Comparison of ENCODE assay signal across 11 cellular contexts in genomic region chr7:117875566-117875965, GRCh38. TPM values are rescaled to one million over a fixed set of nuclear protein-coding genes. Genes with fewer than 3 reads are reported as not detected.
DNase-seq lines count a peak whose midpoint lies in the region; ATAC-seq and TF ChIP-seq lines count a peak whose summit lies in the region.
"Had no signal": no experiment of that assay in that cellular context is flagged by ENCODE, and none has a peak within 500 bp of the region (broad histone marks: within the 10 kb centered on the region; RNA-seq: fewer than 3 reads in every experiment).

No MANE protein-coding gene starts in this region.

- peaks cover 17% of the 10 kb centered on the region for H3K4me1 Mint-ChIP-seq in chondrocyte (ENCODE audit: low read depth)
- peaks cover 37% of the 10 kb centered on the region for H3K4me1 Mint-ChIP-seq in nephron
- peaks cover 16% of the 10 kb centered on the region for H3K4me1 Mint-ChIP-seq in stimulated activated memory B cell treated with anti-CD40 and anti-IgM and Interleukin-4, amounts not matched to agents 10 μg/mL and 1 μg/mL and 100 μg/mL, for 72 hours

- H3K27ac Mint-ChIP-seq in chondrocyte (ENCODE audit: unreplicated experiment) (no peak overlapping the region), nephron (peak overlapping the region in 2 of 3 experiments; percentile 68 to 78)
- no peak overlapping the region for H3K27ac Mint-ChIP-seq in stimulated activated memory B cell treated with anti-CD40 and anti-IgM and Interleukin-4, amounts not matched to agents 10 μg/mL and 1 μg/mL and 100 μg/mL, for 72 hours
- H3K27ac Mint-ChIP-seq: activated CD8-positive, alpha-beta T cell treated with anti-CD3 and anti-CD28 coated beads, Interleukin-2, amount 10 ng/mL, durations not matched to agents 7 days and 5 days had no signal

- H3K27me3 Mint-ChIP-seq in chondrocyte (ENCODE audit: low read depth), result peaks cover 19% of the 10 kb centered on the region
- H3K27me3 Mint-ChIP-seq in nephron (ENCODE audit: low read depth), result peaks cover 52% of the 10 kb centered on the region
- H3K27me3 Mint-ChIP-seq in stimulated activated memory B cell treated with anti-CD40 and anti-IgM and Interleukin-4, amounts not matched to agents 10 μg/mL and 1 μg/mL and 100 μg/mL, for 72 hours, result peaks cover 36% of the 10 kb centered on the region

- H3K36me3 Mint-ChIP-seq in chondrocyte (ENCODE audit: low read depth) (no peaks in the 10 kb centered on the region), nephron (ENCODE audit: low read depth) (no peaks in the 10 kb centered on the region)
- H3K36me3 Mint-ChIP-seq in stimulated activated memory B cell treated with anti-CD40 and anti-IgM and Interleukin-4, amounts not matched to agents 10 μg/mL and 1 μg/mL and 100 μg/mL, for 72 hours, result no peaks in the 10 kb centered on the region

- H3K9me3 Mint-ChIP-seq in chondrocyte (ENCODE audit: low read depth) (no peaks in the 10 kb centered on the region), nephron (no peaks in the 10 kb centered on the region)
- peaks cover 2% of the 10 kb centered on the region for H3K9me3 Mint-ChIP-seq in stimulated activated memory B cell treated with anti-CD40 and anti-IgM and Interleukin-4, amounts not matched to agents 10 μg/mL and 1 μg/mL and 100 μg/mL, for 72 hours

- TF ChIP-seq CTCF in chondrocyte (IDR thresholded peaks at IDR 0.05), result peak; percentile 50
- peak; percentile 37 to 64 (median 54) for TF ChIP-seq CTCF in nephron (IDR thresholded peaks at IDR 0.05; ENCODE audit: unreplicated experiment in 3 of 3)

- DNase-seq in NCI-H187 treated with DMSO at 0.1 percent for 48 hours (lab: John Stamatoyannopoulos, UW) (peak; percentile 48), chondrocyte (ENCODE audit: low spot score) (no peak), SW 1271 (lab: John Stamatoyannopoulos, UW) (no peak), NCI-H446 treated with DMSO at 0.1 percent for 48 hours (lab: John Stamatoyannopoulos, UW) (no peak)
- DNase-seq: activated CD8-positive, alpha-beta T cell treated with anti-CD3 and anti-CD28 coated beads, Interleukin-2, amount 10 ng/mL, durations not matched to agents 7 days and 5 days; stimulated activated CD4-positive, alpha-beta T cell treated with anti-CD3 and anti-CD28 coated beads, Interleukin-15, amount 100 ng/mL, for 24 hours had no signal

- ATAC-seq in GM19351 (IDR thresholded peaks at IDR 0.05; ENCODE audit: unreplicated experiment) (peak; percentile 33), HG03457 (IDR thresholded peaks at IDR 0.05; ENCODE audit: unreplicated experiment) (no peak)
- no peak for ATAC-seq in stimulated activated memory B cell treated with anti-CD40 and anti-IgM and Interleukin-4, amounts not matched to agents 10 μg/mL and 1 μg/mL and 100 μg/mL, for 72 hours
- ATAC-seq: activated CD8-positive, alpha-beta T cell treated with anti-CD3 and anti-CD28 coated beads, Interleukin-2, amount 10 ng/mL, durations not matched to agents 7 days and 5 days; mucosa of descending colon had no signal

- H3K4me3 Mint-ChIP-seq in chondrocyte (ENCODE audit: unreplicated experiment) (no peak overlapping the region), nephron (peak overlapping the region; percentile 71 to 78 (median 71))
- H3K4me3 Mint-ChIP-seq in stimulated activated memory B cell treated with anti-CD40 and anti-IgM and Interleukin-4, amounts not matched to agents 10 μg/mL and 1 μg/mL and 100 μg/mL, for 72 hours, result no peak overlapping the region
- H3K4me3 Mint-ChIP-seq: activated CD8-positive, alpha-beta T cell treated with anti-CD3 and anti-CD28 coated beads, Interleukin-2, amount 10 ng/mL, durations not matched to agents 7 days and 5 days had no signal

RNA-seq across cellular contexts. Expression of gene CTTNBP2, which starts 2.3 kb away (rescaled TPM):
- 2.3 to 5.1 TPM (median 2.9 TPM) in 3 replicates for total RNA-seq in chondrocyte
- total RNA-seq: activated CD8-positive, alpha-beta T cell treated with anti-CD3 and anti-CD28 coated beads, Interleukin-2, amount 10 ng/mL, durations not matched to agents 7 days and 5 days had no signal

Comparison
In these comparisons a context has a peak if more than half of its experiments do, and no peak if none do; other contexts are left out.
1. H3K27ac Mint-ChIP-seq: peak in nephron (2 of 3); none in chondrocyte (single experiment) and stimulated activated memory B cell treated with anti-CD40 and anti-IgM and Interleukin-4, amounts not matched to agents 10 μg/mL and 1 μg/mL and 100 μg/mL, for 72 hours (single experiment).
2. H3K4me3 Mint-ChIP-seq: peak in nephron (3 of 3); none in chondrocyte (single experiment) and stimulated activated memory B cell treated with anti-CD40 and anti-IgM and Interleukin-4, amounts not matched to agents 10 μg/mL and 1 μg/mL and 100 μg/mL, for 72 hours (single experiment).